Comparison of ENCODE assay signal across 8 cellular contexts in genomic region chr10:60778214-60778977, GRCh38.
DNase-seq lines count a peak whose midpoint lies in the region; ATAC-seq, FAIRE-seq and TF ChIP-seq lines count a peak whose summit lies in the region.

Gene CDK1 (plus strand): TSS chr10:60778478. CDS start chr10:60780166, 1,688 bp downstream.

- peak within 1 kb of the TSS; percentile 47 for H3K4me3 ChIP-seq in AG09309 (ENCODE audit: control insufficient read depth, low read depth, low read length)

- DNase-seq in AG09309 (ENCODE audit: low read depth) (peak; percentile 96), NCI-H345 treated with DMSO at 0.1 percent for 48 hours (lab: John Stamatoyannopoulos, UW; ENCODE audit: unreplicated experiment) (peak; percentile 87), cerebellar cortex (ENCODE audit: low spot score) (peak; percentile 99)
- DNase-seq in activated CD4-positive, CD25-positive, alpha-beta regulatory T cell (lab: John Stamatoyannopoulos, UW) = peak; percentile 84 to 86 (median 85)
- DNase-seq in stimulated activated CD4-positive, alpha-beta T cell treated with anti-CD3 and anti-CD28 coated beads, Interleukin-12 subunit alpha, Interleukin-12 subunit beta, amount 100 ng/mL, for 48 hours (ENCODE audit: low read depth in 2 of 3, low spot score in 1 of 3) = peak; percentile 90 to 95 (median 93)

- FAIRE-seq in islet of Langerhans (lab: Jason Lieb, UNC) = peak; percentile 99

- ATAC-seq in GM19023 (IDR thresholded peaks at IDR 0.05; ENCODE audit: unreplicated experiment) (peak; percentile 98), HG03280 (IDR thresholded peaks at IDR 0.05; ENCODE audit: unreplicated experiment) (peak; percentile 96)

- no peak for TF ChIP-seq CTCF in AG09309 (IDR thresholded peaks at IDR 0.05; ENCODE audit: control insufficient read depth, insufficient read depth, low read depth, low read length, missing control alignments)

Comparison
In these comparisons a context has a peak if more than half of its experiments do, and no peak if none do; other contexts are left out.
1. Peak in every context shown above with its lines: DNase-seq, ATAC-seq and H3K4me3 ChIP-seq.